Comparison of ENCODE assay signal across 8 cellular contexts in genomic region chrX:68498508-68499379, GRCh38.
A peak's percentile ranks its signal among the peaks of the same experiment; 100 is the strongest.
DNase-seq lines count a peak whose midpoint lies in the region; ATAC-seq and TF ChIP-seq lines count a peak whose summit lies in the region.

YIPF6 (plus strand) TSS chrX:68499051; CDS start chrX:68499067, 16 bp downstream.

- no peaks in the 10 kb centered on the region for H3K27me3 Mint-ChIP-seq in nephron (ENCODE audit: low read depth)
- peaks cover 8% of the 10 kb centered on the region for H3K27me3 Mint-ChIP-seq in stimulated activated naive CD8-positive, alpha-beta T cell treated with anti-CD3 and anti-CD28 coated beads, Interleukin-15, amount 100 ng/mL, for 72 hours

- H3K36me3 ChIP-seq in KMS-11 (ENCODE audit: insufficient read depth): no peaks in the 10 kb centered on the region

- no peaks in the 10 kb centered on the region for H3K36me3 Mint-ChIP-seq in nephron (ENCODE audit: low read depth)

- H3K9ac ChIP-seq in KMS-11: peak within 1 kb of the TSS; percentile 93

- ATAC-seq in GM21723 (IDR thresholded peaks at IDR 0.05; ENCODE audit: unreplicated experiment): peak; percentile 97
- ATAC-seq in stimulated activated naive CD8-positive, alpha-beta T cell treated with anti-CD3 and anti-CD28 coated beads, Interleukin-15, amount 100 ng/mL, for 72 hours: peak; percentile 88

- DNase-seq in EH (ENCODE audit: low read depth): peak; percentile 79
- DNase-seq in RPMI8226: peak; percentile 81
- peak; percentile 48 for DNase-seq in activated effector memory CD4-positive, alpha-beta T cell treated with Interleukin-2 at 50 U/mL for 16 hours
- DNase-seq in fibroblast of pulmonary artery (ENCODE audit: low read depth): peak; percentile 73
- peak; percentile 38 to 66 for DNase-seq in stimulated activated naive CD8-positive, alpha-beta T cell treated with anti-CD3 and anti-CD28 coated beads, Interleukin-15, amount 100 ng/mL, for 72 hours

- H3K4me1 ChIP-seq in KMS-11 (ENCODE audit: low read depth, poor library complexity, severe bottlenecking): peaks cover 9% of the 10 kb centered on the region

- H3K27me3 ChIP-seq in KMS-11 (ENCODE audit: insufficient read depth, low read depth): no peaks in the 10 kb centered on the region

- peak within 1 kb of the TSS; percentile 67 for H3K4me2 ChIP-seq in KMS-11

- peaks cover 6% of the 10 kb centered on the region for H3K9me3 Mint-ChIP-seq in nephron
- no peaks in the 10 kb centered on the region for H3K9me3 Mint-ChIP-seq in stimulated activated naive CD8-positive, alpha-beta T cell treated with anti-CD3 and anti-CD28 coated beads, Interleukin-15, amount 100 ng/mL, for 72 hours

- no peaks in the 10 kb centered on the region for H3K4me1 Mint-ChIP-seq in nephron
- H3K4me1 Mint-ChIP-seq in stimulated activated naive CD8-positive, alpha-beta T cell treated with anti-CD3 and anti-CD28 coated beads, Interleukin-15, amount 100 ng/mL, for 72 hours: peaks cover 37% of the 10 kb centered on the region

- peak within 1 kb of the TSS; percentile 89 to 95 (median 93) for H3K4me3 Mint-ChIP-seq in nephron
- peak within 1 kb of the TSS; percentile 97 to 99 for H3K4me3 Mint-ChIP-seq in stimulated activated naive CD8-positive, alpha-beta T cell treated with anti-CD3 and anti-CD28 coated beads, Interleukin-15, amount 100 ng/mL, for 72 hours

- no peak within 1 kb of the TSS for H3K4me3 ChIP-seq in KMS-11 (IDR thresholded peaks at IDR 0.05; ENCODE audit: insufficient read depth, low read depth, low read length)
- H3K4me3 ChIP-seq in fibroblast of pulmonary artery (replicated peaks; ENCODE audit: low read depth, low read length): peak within 1 kb of the TSS; percentile 86

- no peaks in the 10 kb centered on the region for H4K20me1 ChIP-seq in KMS-11 (ENCODE audit: insufficient read depth)

- peak within 1 kb of the TSS; percentile 85 for H2AFZ ChIP-seq in KMS-11 (ENCODE audit: low read depth)

- H3K27ac Mint-ChIP-seq in nephron: peak within 1 kb of the TSS; percentile 97 to 99 (median 98)
- peak within 1 kb of the TSS; percentile 99 for H3K27ac Mint-ChIP-seq in stimulated activated naive CD8-positive, alpha-beta T cell treated with anti-CD3 and anti-CD28 coated beads, Interleukin-15, amount 100 ng/mL, for 72 hours

- peaks cover 20% of the 10 kb centered on the region for H3K79me2 ChIP-seq in KMS-11 (ENCODE audit: insufficient read depth, low read depth)

- TF ChIP-seq CTCF in KMS-11 (conservative IDR thresholded peaks at IDR 0.05; ENCODE audit: low read depth, low read length): no peak
- TF ChIP-seq CTCF in fibroblast of pulmonary artery (IDR thresholded peaks at IDR 0.05; ENCODE audit: low read length, missing control alignments): no peak
- no peak for TF ChIP-seq CTCF in nephron (IDR thresholded peaks at IDR 0.05; ENCODE audit: unreplicated experiment in 3 of 3)

- H3K27ac ChIP-seq in KMS-11: peak within 1 kb of the TSS; percentile 75
